Comparison of ENCODE assay signal across 8 cellular contexts in the genomic region with DNA sequence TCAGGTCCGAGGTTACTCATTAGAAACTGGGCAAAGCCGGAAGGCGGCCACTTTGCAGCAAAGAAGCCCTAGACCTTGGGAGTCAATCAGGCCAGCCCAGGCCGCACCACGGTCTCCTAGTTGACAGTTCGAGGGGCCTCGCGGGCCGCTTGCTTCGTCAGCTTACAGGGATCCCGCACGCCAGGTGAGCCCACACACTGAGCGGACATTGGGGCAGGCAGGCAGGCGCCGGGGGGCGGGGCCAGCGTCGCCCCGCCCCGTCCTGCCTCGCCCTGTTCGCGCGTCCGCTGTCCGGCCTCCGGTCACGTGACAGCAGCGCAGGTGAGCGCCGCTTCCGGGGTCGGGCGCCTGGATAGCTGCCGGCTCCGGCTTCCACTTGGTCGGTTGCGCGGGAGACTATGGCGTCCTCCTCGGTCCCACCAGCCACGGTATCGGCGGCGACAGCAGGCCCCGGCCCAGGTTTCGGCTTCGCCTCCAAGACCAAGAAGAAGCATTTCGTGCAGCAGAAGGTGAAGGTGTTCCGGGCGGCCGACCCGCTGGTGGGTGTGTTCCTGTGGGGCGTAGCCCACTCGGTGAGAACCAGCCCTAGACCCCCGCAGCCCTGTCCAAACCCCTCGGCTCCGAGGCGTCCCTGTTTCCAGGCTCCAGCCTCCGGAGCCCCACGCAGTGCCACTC. TPM values are rescaled to one million over a fixed set of nuclear protein-coding genes. Genes with fewer than 3 reads are reported as not detected.
DNase-seq lines count a peak whose midpoint lies in the region; ATAC-seq and TF ChIP-seq lines count a peak whose summit lies in the region.

A gene (plus strand): TSS at position 301 of the 675 bp plus-strand sequence. CDS start 98 bp downstream, at position 399.

- CTCF ChIA-PET in PC-3 (lab: Charles Lee): no interaction called here

- H3K27me3 ChIP-seq in HUES6 (ENCODE audit: control insufficient read depth, insufficient read depth, low read length) (peaks cover 10% of the 10 kb centered on the region; the same call in 1 of the 2 replicates), PC-3 (ENCODE audit: low read length) (no peaks in the 10 kb centered on the region), esophagus (ENCODE audit: control insufficient read depth in 1 of 2, insufficient read depth in 2 of 2, low read length in 2 of 2) (peaks cover 0 to 2% of the 10 kb centered on the region in 2 donors), muscle layer of colon (ENCODE audit: control insufficient read depth in 1 of 2, insufficient read depth in 2 of 2, low read length in 2 of 2) (no peaks in the 10 kb centered on the region)

- H3K4me3 ChIP-seq in HUES6 (ENCODE audit: low read depth, low read length) (peak within 1 kb of the TSS; percentile 91), PC-3 (ENCODE audit: low read length) (peak within 1 kb of the TSS; percentile 98), esophagus (ENCODE audit: low read depth in 1 of 2, low read length in 2 of 2) (peak within 1 kb of the TSS; percentile 85 to 93), muscle layer of colon (ENCODE audit: low read depth in 1 of 2, low read length in 2 of 2) (peak within 1 kb of the TSS; percentile 91 to 99)

- H4K20me1 ChIP-seq in PC-3 (ENCODE audit: low read length): peaks cover 10% of the 10 kb centered on the region; the same call in 1 of the 2 replicates

- H2AFZ ChIP-seq in PC-3 (ENCODE audit: low read length): peak within 1 kb of the TSS; percentile 88

- no peaks in the 10 kb centered on the region for H3K27me3 Mint-ChIP-seq in activated T-cell treated with anti-CD3 and anti-CD28 coated beads, Interleukin-2, amount 50 U/mL, for 24 hours

- no peak for TF ChIP-seq CTCF in PC-3 (conservative IDR thresholded peaks at IDR 0.05; ENCODE audit: low read depth, low read length)

- H3K9ac ChIP-seq in HUES6 (ENCODE audit: low read length) (peak within 1 kb of the TSS; percentile 77), PC-3 (ENCODE audit: low read length) (peak within 1 kb of the TSS; percentile 82), muscle layer of colon (ENCODE audit: low read length) (peak within 1 kb of the TSS; percentile 68)

- peaks cover 33% of the 10 kb centered on the region for H3K79me2 ChIP-seq in PC-3 (ENCODE audit: low read length)

- H3K9me2 ChIP-seq in PC-3 (replicated peaks; ENCODE audit: low read length): no peaks in the 10 kb centered on the region

- ATAC-seq in GM21423 (IDR thresholded peaks at IDR 0.05; ENCODE audit: unreplicated experiment): peak; percentile 96
- peak; percentile 93 for ATAC-seq in PC-3

- WGBS in esophagus, 2 donors: 0 to 1% methylated on average over 61 of the region's 61 CpGs

- peaks cover 28% of the 10 kb centered on the region for H3K4me1 Mint-ChIP-seq in activated T-cell treated with anti-CD3 and anti-CD28 coated beads, Interleukin-2, amount 50 U/mL, for 24 hours (ENCODE audit: low read depth)

- POLR2A ChIA-PET in PC-3 (lab: Charles Lee; ENCODE audit: unreplicated experiment): no interaction called here

- peaks cover 17% of the 10 kb centered on the region for H3K36me3 ChIP-seq in HUES6 (ENCODE audit: control insufficient read depth, insufficient read depth, low read length)
- H3K36me3 ChIP-seq in PC-3 (ENCODE audit: low read depth, low read length): peaks cover 7% of the 10 kb centered on the region; the same call in 1 of the 2 replicates
- peaks cover 0 to 5% of the 10 kb centered on the region in 2 donors for H3K36me3 ChIP-seq in esophagus (ENCODE audit: control insufficient read depth in 2 of 2, insufficient read depth in 2 of 2, low read length in 1 of 2)
- H3K36me3 ChIP-seq in muscle layer of colon (ENCODE audit: insufficient read depth, low read length): peaks cover 11% of the 10 kb centered on the region

- no peaks in the 10 kb centered on the region for H3K9me3 Mint-ChIP-seq in activated T-cell treated with anti-CD3 and anti-CD28 coated beads, Interleukin-2, amount 50 U/mL, for 24 hours

- no peaks in the 10 kb centered on the region for H3F3A ChIP-seq in PC-3 (ENCODE audit: low read length, unreplicated experiment)

- H3K27ac ChIP-seq in HUES6 (ENCODE audit: low read depth, low read length) (peak within 1 kb of the TSS; percentile 38; the same call in 1 of the 2 replicates), PC-3 (ENCODE audit: low read length) (peak within 1 kb of the TSS; percentile 11; the same call in 1 of the 2 replicates), esophagus (ENCODE audit: low read depth in 2 of 2, low read length in 1 of 2) (peak within 1 kb of the TSS; percentile 76 to 81), muscle layer of colon (ENCODE audit: low read depth, low read length) (peak within 1 kb of the TSS; percentile 90)

- intact Hi-C loops in PC-3 (cut with micrococcal nuclease): no loop called here

- peak within 1 kb of the TSS; percentile 86 for H3K27ac Mint-ChIP-seq in activated T-cell treated with anti-CD3 and anti-CD28 coated beads, Interleukin-2, amount 50 U/mL, for 24 hours

- H3K4me1 ChIP-seq in HUES6 (ENCODE audit: control insufficient read depth, insufficient read depth, low read length) (peaks cover 10% of the 10 kb centered on the region), PC-3 (ENCODE audit: insufficient read depth, low read length) (peaks cover 21% of the 10 kb centered on the region), esophagus (ENCODE audit: control insufficient read depth in 2 of 2, insufficient read depth in 2 of 2, low read length in 1 of 2) (no peaks in the 10 kb centered on the region), muscle layer of colon (ENCODE audit: insufficient read depth, low read length) (peaks cover 14% of the 10 kb centered on the region)

- peak within 1 kb of the TSS; percentile 87 for H3K4me3 Mint-ChIP-seq in activated T-cell treated with anti-CD3 and anti-CD28 coated beads, Interleukin-2, amount 50 U/mL, for 24 hours

- DNase-seq in D341Med (ENCODE audit: low spot score) (peak; percentile 92), PC-3 (peak; percentile 91)
- DNase-seq in activated T-cell treated with anti-CD3 and anti-CD28 coated beads, Interleukin-2, amount 50 U/mL, for 24 hours: peak; percentile 87
- DNase-seq in stimulated activated CD8-positive, alpha-beta memory T cell treated with anti-CD3 and anti-CD28 coated beads, Interleukin-7, amount 100 ng/mL, for 1 hour (ENCODE audit: low read depth in 2 of 2): peak; percentile 45 to 49

- peak within 1 kb of the TSS; percentile 94 for H3K4me2 ChIP-seq in PC-3 (ENCODE audit: low read length)

- H3K36me3 Mint-ChIP-seq in activated T-cell treated with anti-CD3 and anti-CD28 coated beads, Interleukin-2, amount 50 U/mL, for 24 hours (ENCODE audit: low read depth): peaks cover 25% of the 10 kb centered on the region

- H3K9me3 ChIP-seq in HUES6 (ENCODE audit: control insufficient read depth, insufficient read depth, low read depth, low read length) (no peaks in the 10 kb centered on the region), PC-3 (ENCODE audit: low read length) (no peaks in the 10 kb centered on the region), esophagus (ENCODE audit: control insufficient read depth in 2 of 2, insufficient read depth in 1 of 2, low read depth in 1 of 2, low read length in 1 of 2) (no peaks in the 10 kb centered on the region), muscle layer of colon (ENCODE audit: low read length) (no peaks in the 10 kb centered on the region)

- BruUV-seq in PC-3 (replicated peaks; lab: Mats Ljungman, UMichigan): no TSS peak

RNA-seq across cellular contexts. Expression of the gene that starts here (rescaled TPM):
- total RNA-seq in PC-3 (2014; rRNA removed): 83.6 and 88.6 TPM in 2 replicates
- polyA plus RNA-seq in esophagus: 10 to 100 TPM in 1 of 2 donors, 1 to 10 TPM in 1; 9.4 to 20.3 TPM

Comparison
In these comparisons a context has a peak if more than half of its experiments do, and no peak if none do; other contexts are left out.
1. Peak in every context shown above with its lines: DNase-seq, ATAC-seq, H3K4me3 ChIP-seq and H3K27ac ChIP-seq.
2. H3K27ac ChIP-seq: peak in every context shown above with its lines; median percentile 90 in muscle layer of colon; 78 in esophagus; 38 in HUES6; 11 in PC-3.